ENCODE assay signal across 16 cellular contexts in the genomic region with DNA sequence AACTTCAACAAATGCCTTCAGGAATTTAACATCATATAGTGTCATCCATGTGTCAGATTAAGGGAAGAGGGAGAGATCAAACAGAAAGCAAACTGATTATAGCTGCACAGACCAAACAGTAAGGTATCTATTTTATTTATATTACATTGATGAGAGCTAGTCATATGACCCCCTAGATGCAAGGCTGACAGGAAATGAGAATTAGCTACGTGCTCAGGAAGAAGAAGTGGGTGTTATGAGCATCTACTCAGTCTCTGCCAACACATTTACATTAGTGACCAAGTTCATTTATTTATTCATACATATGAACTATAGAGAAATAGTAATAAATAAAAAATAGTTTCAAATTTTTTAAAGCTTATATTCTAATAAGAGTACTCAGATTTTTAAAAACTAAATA.
DNase-seq lines count a peak whose midpoint lies in the region; ATAC-seq and TF ChIP-seq lines count a peak whose summit lies in the region.
"Had no signal": no experiment of that assay in that cellular context is flagged by ENCODE, and none has a peak within 500 bp of the region (broad histone marks: within the 10 kb centered on the region; RNA-seq: fewer than 3 reads in every experiment).

No MANE protein-coding gene starts in this region.

- 0 out of 2 replicates have a peak overlapping the region, but pooled peaks have one; percentile 28 for H3K27ac ChIP-seq in VCaP
- H3K27ac ChIP-seq: GM23248 had no signal

- peaks cover 6% of the 10 kb centered on the region; the same call in 1 of the 2 replicates for H3K4me1 Mint-ChIP-seq in HFFc6 (ENCODE audit: low read depth)
- H3K4me1 Mint-ChIP-seq: CD4-positive, alpha-beta memory T cell had no signal

- H3K27ac Mint-ChIP-seq in HFFc6 = no peak overlapping the region
- no peak overlapping the region for H3K27ac Mint-ChIP-seq in activated naive CD4-positive, alpha-beta T cell treated with anti-CD3 and anti-CD28 coated beads, Interleukin-2, amount 50 U/mL, for 72 hours
- H3K27ac Mint-ChIP-seq: CD4-positive, alpha-beta memory T cell had no signal

- TF ChIP-seq CTCF in VCaP (conservative IDR thresholded peaks at IDR 0.05) = no peak
- TF ChIP-seq CTCF in HFFc6 (IDR thresholded peaks at IDR 0.05) = no peak

- no peak overlapping the region for H3K4me3 Mint-ChIP-seq in HFFc6
- H3K4me3 Mint-ChIP-seq: CD4-positive, alpha-beta memory T cell had no signal

- H3K36me3 Mint-ChIP-seq in HFFc6 (ENCODE audit: low read depth) = no peaks in the 10 kb centered on the region
- H3K36me3 Mint-ChIP-seq in activated naive CD4-positive, alpha-beta T cell treated with anti-CD3 and anti-CD28 coated beads, Interleukin-2, amount 50 U/mL, for 72 hours = no peaks in the 10 kb centered on the region
- H3K36me3 Mint-ChIP-seq: CD4-positive, alpha-beta memory T cell had no signal

- DNase-seq in HFFc6 = no peak
- DNase-seq in activated naive CD4-positive, alpha-beta T cell treated with anti-CD3 and anti-CD28 coated beads, Interleukin-2, amount 50 U/mL, for 72 hours (ENCODE audit: low spot score in 2 of 2) = no peak
- no peak for DNase-seq in NOMO-1 treated with dmso at 0.1 percent for 144 hours (lab: John Stamatoyannopoulos, UW; ENCODE audit: unreplicated experiment)
- DNase-seq: C1 segment of cervical spinal cord; Caco-2; CD4-positive, alpha-beta memory T cell; DMS153; DND-41; GM23248; H7 had no signal

- ATAC-seq in GM18858 (IDR thresholded peaks at IDR 0.05; ENCODE audit: unreplicated experiment) = peak; percentile 71
- peak; percentile 67 for ATAC-seq in GM21529 (IDR thresholded peaks at IDR 0.05; ENCODE audit: unreplicated experiment)
- peak; percentile 47 for ATAC-seq in HG02885 (IDR thresholded peaks at IDR 0.05; ENCODE audit: poor library complexity, unreplicated experiment)
- no peak for ATAC-seq in activated naive CD4-positive, alpha-beta T cell treated with anti-CD3 and anti-CD28 coated beads, Interleukin-2, amount 50 U/mL, for 72 hours
- no peak for ATAC-seq in GM21786 (IDR thresholded peaks at IDR 0.05; ENCODE audit: unreplicated experiment)
- ATAC-seq: HCT116 had no signal

- H3K27me3 Mint-ChIP-seq in HFFc6 (ENCODE audit: insufficient read depth) = peaks cover 3% of the 10 kb centered on the region
- H3K27me3 Mint-ChIP-seq: CD4-positive, alpha-beta memory T cell had no signal

- no peaks in the 10 kb centered on the region for H3K9me3 Mint-ChIP-seq in HFFc6
- peaks cover 3 to 14% of the 10 kb centered on the region in 2 donors for H3K9me3 Mint-ChIP-seq in activated naive CD4-positive, alpha-beta T cell treated with anti-CD3 and anti-CD28 coated beads, Interleukin-2, amount 50 U/mL, for 72 hours

Comparison
In these comparisons a context has a peak if more than half of its experiments do, and no peak if none do; other contexts are left out.
1. ATAC-seq: peak in GM18858 (single experiment), GM21529 (single experiment) and HG02885 (single experiment); none in activated naive CD4-positive, alpha-beta T cell treated with anti-CD3 and anti-CD28 coated beads, Interleukin-2, amount 50 U/mL, for 72 hours (0 of 2) and GM21786 (single experiment).